Comparison of ENCODE assay signal across 23 cellular contexts in the genomic region with DNA sequence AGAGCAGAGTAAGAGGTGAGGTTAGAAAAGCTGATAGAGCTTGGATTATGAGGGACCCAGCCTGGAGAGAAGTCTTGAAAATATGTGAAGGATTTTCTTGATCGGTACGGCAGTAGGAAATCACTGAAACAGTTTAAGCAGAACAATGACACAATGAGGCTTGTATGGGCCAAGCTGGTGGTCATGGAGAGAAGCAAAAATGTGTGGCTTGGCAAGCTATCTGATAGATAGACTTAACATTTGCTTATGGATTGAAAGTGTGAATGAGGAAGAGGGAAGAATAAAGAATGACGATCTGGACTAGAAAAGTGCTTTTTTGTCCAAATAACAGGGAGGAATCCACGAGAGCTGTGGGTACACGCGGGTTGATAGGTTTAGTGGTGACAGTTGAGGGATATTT. TPM values are rescaled to one million over a fixed set of nuclear protein-coding genes. Genes with fewer than 3 reads are reported as not detected.
DNase-seq lines count a peak whose midpoint lies in the region; ATAC-seq and TF ChIP-seq lines count a peak whose summit lies in the region.
"Had no signal": no experiment of that assay in that cellular context is flagged by ENCODE, and none has a peak within 500 bp of the region (broad histone marks: within the 10 kb centered on the region; RNA-seq: fewer than 3 reads in every experiment).

No MANE protein-coding gene starts in this region.

- H4K20me1 ChIP-seq in GM23338 (replicated peaks; ENCODE audit: insufficient read depth) (no peaks in the 10 kb centered on the region), Karpas-422 (ENCODE audit: insufficient read depth, low read depth, low read length) (no peaks in the 10 kb centered on the region)
- H4K20me1 ChIP-seq: BLaER1 had no signal

- no peak for ATAC-seq in GM23338
- ATAC-seq in body of pancreas = no peak
- ATAC-seq in foreskin keratinocyte = no peak
- ATAC-seq in mucosa of descending colon = no peak
- ATAC-seq: CD8-positive, alpha-beta T cell; GM12878; Right ventricle myocardium inferior had no signal

- 47 to 49% methylated on average over 6 of the region's 6 CpGs for WGBS in body of pancreas, 2 donors

- H3K9me2 ChIP-seq in GM23338 (ENCODE audit: insufficient read depth) (no peaks in the 10 kb centered on the region), Karpas-422 (replicated peaks; ENCODE audit: insufficient read depth, low read length) (no peaks in the 10 kb centered on the region)

- no peaks in the 10 kb centered on the region for H3K9me3 Mint-ChIP-seq in GM23338
- H3K9me3 Mint-ChIP-seq: CD8-positive, alpha-beta T cell had no signal

- no peak for TF ChIP-seq CTCF in GM23338 (conservative IDR thresholded peaks at IDR 0.05; ENCODE audit: low read depth in 2 of 2)
- TF ChIP-seq CTCF in body of pancreas (IDR thresholded peaks at IDR 0.05) = no peak
- TF ChIP-seq CTCF in foreskin keratinocyte (conservative IDR thresholded peaks at IDR 0.05) = no peak
- TF ChIP-seq CTCF in mucosa of descending colon (IDR thresholded peaks at IDR 0.05) = no peak

- H3K27me3 ChIP-seq in GM23338 (ENCODE audit: insufficient read depth) = no peaks in the 10 kb centered on the region
- no peaks in the 10 kb centered on the region for H3K27me3 ChIP-seq in body of pancreas
- H3K27me3 ChIP-seq in foreskin keratinocyte = no peaks in the 10 kb centered on the region
- H3K27me3 ChIP-seq in Karpas-422 (ENCODE audit: low read length) = no peaks in the 10 kb centered on the region
- H3K27me3 ChIP-seq: BLaER1 had no signal

- no peaks in the 10 kb centered on the region for H3K27me3 Mint-ChIP-seq in GM23338 (ENCODE audit: insufficient read depth, low read depth, poor library complexity)

- no peaks in the 10 kb centered on the region for H3F3A ChIP-seq in GM23338 (replicated peaks; ENCODE audit: low read depth)

- H3K36me3 Mint-ChIP-seq in GM23338 (ENCODE audit: low read depth) = no peaks in the 10 kb centered on the region
- H3K36me3 Mint-ChIP-seq: CD8-positive, alpha-beta T cell had no signal

- H3K27ac Mint-ChIP-seq in GM23338 = no peak overlapping the region
- H3K27ac Mint-ChIP-seq: CD8-positive, alpha-beta T cell had no signal

- H3K27ac ChIP-seq in GM23338 (ENCODE audit: low read depth) (no peak overlapping the region), body of pancreas (peak overlapping the region in 3 of 4 donors; percentile 62 to 79 (median 78)), foreskin keratinocyte (no peak overlapping the region), Karpas-422 (ENCODE audit: low read length) (no peak overlapping the region)
- H3K27ac ChIP-seq: BLaER1 had no signal

- no peak overlapping the region for H3K4me3 ChIP-seq in GM23338
- H3K4me3 ChIP-seq in body of pancreas = no peak overlapping the region
- H3K4me3 ChIP-seq in mucosa of descending colon = no peak overlapping the region
- no peak overlapping the region for H3K4me3 ChIP-seq in Karpas-422 (ENCODE audit: low read length)
- H3K4me3 ChIP-seq: BLaER1, GM12878 had no signal

- H3K79me2 ChIP-seq in GM23338 (replicated peaks; ENCODE audit: insufficient read depth) = no peaks in the 10 kb centered on the region
- no peaks in the 10 kb centered on the region for H3K79me2 ChIP-seq in Karpas-422 (ENCODE audit: low read length)

- H3K4me1 ChIP-seq in GM23338 (ENCODE audit: insufficient read depth) = no peaks in the 10 kb centered on the region
- peaks cover 59% of the 10 kb centered on the region for H3K4me1 ChIP-seq in body of pancreas
- peaks cover 36% of the 10 kb centered on the region for H3K4me1 ChIP-seq in foreskin keratinocyte
- H3K4me1 ChIP-seq in mucosa of descending colon (ENCODE audit: low read depth) = no peaks in the 10 kb centered on the region
- H3K4me1 ChIP-seq in Karpas-422 (ENCODE audit: low read length) = peaks cover 17% of the 10 kb centered on the region

- H3K4me2 ChIP-seq in GM23338 (no peak overlapping the region), Karpas-422 (ENCODE audit: low read depth, low read length, poor library complexity, severe bottlenecking) (no peak overlapping the region)
- H3K4me2 ChIP-seq: BLaER1 had no signal

- intact Hi-C loops in body of pancreas (cut with DNase I) (no loop called here), mucosa of descending colon (cut with DNase I, micrococcal nuclease) (no loop called here)

- DNase-seq in AG08395 (ENCODE audit: low spot score) (peak; percentile 35), GM23338 (ENCODE audit: low spot score) (no peak), body of pancreas (no peak), fibroblast of peridontal ligament (ENCODE audit: extremely low read depth) (peak; percentile 77), foreskin keratinocyte (no peak), NCI-H510A treated with DMSO at 0.1 percent for 48 hours (lab: John Stamatoyannopoulos, UW) (no peak), mucosa of descending colon (no peak), Karpas-422 (no peak)
- DNase-seq: 8988T; Calu3; CD8-positive, alpha-beta T cell; GF-D8; KBM-7; NCI-H1048; NCI-H1436 treated with DMSO at 0.1 percent for 48 hours; NCI-H2029; NCI-H2171 treated with DMSO at 0.1 percent for 48 hours; NCI-H446; NK-92 treated with Interleukin-12 subunit alpha and Interleukin-12 subunit beta, amount 100 ng/mL, for 24 hours had no signal

- peaks cover under 1% of the 10 kb centered on the region; the same call in 2 of the 3 replicates for H3K4me1 Mint-ChIP-seq in GM23338

- TF ChIP-seq POLR2A in body of pancreas (IDR thresholded peaks at IDR 0.05) = no peak

- H3K36me3 ChIP-seq in GM23338 (ENCODE audit: insufficient read depth) (no peaks in the 10 kb centered on the region), body of pancreas (replicated peaks in 1 of 2; ENCODE audit: insufficient read depth in 1 of 2, low read depth in 2 of 2) (no peaks in the 10 kb centered on the region), mucosa of descending colon (ENCODE audit: low read depth) (no peaks in the 10 kb centered on the region), Karpas-422 (ENCODE audit: insufficient read depth, low read length) (no peaks in the 10 kb centered on the region)
- H3K36me3 ChIP-seq: BLaER1 had no signal

- H3K9me3 ChIP-seq in body of pancreas (no peaks in the 10 kb centered on the region), mucosa of descending colon (no peaks in the 10 kb centered on the region), Karpas-422 (ENCODE audit: low read length) (no peaks in the 10 kb centered on the region)
- H3K9me3 ChIP-seq: BLaER1 had no signal

- H2AFZ ChIP-seq in GM23338 (peak overlapping the region; percentile 78; the same call in 1 of the 2 replicates), Karpas-422 (ENCODE audit: low read length) (no peak overlapping the region)

- H3K4me3 Mint-ChIP-seq in GM23338 = no peak overlapping the region
- H3K4me3 Mint-ChIP-seq: CD8-positive, alpha-beta T cell had no signal

- no peak overlapping the region for H3K9ac ChIP-seq in Karpas-422 (ENCODE audit: low read length)
- H3K9ac ChIP-seq: BLaER1 had no signal

TF ChIP-seq in GM23338, 12 proteins besides CTCF, POLR2A, EP300 and RAD21 (continues in another document):
- no peak for TF ChIP-seq ZNF331 (CRISPR knock-in tag; IDR thresholded peaks at IDR 0.05; ENCODE audit: low read depth)
- TF ChIP-seq, protein P1, sequence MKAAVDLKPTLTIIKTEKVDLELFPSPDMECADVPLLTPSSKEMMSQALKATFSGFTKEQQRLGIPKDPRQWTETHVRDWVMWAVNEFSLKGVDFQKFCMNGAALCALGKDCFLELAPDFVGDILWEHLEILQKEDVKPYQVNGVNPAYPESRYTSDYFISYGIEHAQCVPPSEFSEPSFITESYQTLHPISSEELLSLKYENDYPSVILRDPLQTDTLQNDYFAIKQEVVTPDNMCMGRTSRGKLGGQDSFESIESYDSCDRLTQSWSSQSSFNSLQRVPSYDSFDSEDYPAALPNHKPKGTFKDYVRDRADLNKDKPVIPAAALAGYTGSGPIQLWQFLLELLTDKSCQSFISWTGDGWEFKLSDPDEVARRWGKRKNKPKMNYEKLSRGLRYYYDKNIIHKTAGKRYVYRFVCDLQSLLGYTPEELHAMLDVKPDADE (IDR thresholded peaks at IDR 0.05) = no peak

RNA-seq across cellular contexts. Expression of a gene that starts 15.4 kb away (rescaled TPM):
- 34.0 and 38.1 TPM in 2 replicates for total RNA-seq in GM23338 (2014; rRNA removed; shearing (Covaris generic))
- 7.3 and 9.3 TPM in 2 replicates for polyA plus RNA-seq in GM23338 (2016; fragmentation: Nextera tagmentation; extraction: Ambion mirVana)
- total RNA-seq in body of pancreas = 10 to 100 TPM; 11.5 to 13.0 TPM
- 25.1 and 27.6 TPM in 2 replicates for total RNA-seq in foreskin keratinocyte
- 6.7 and 8.3 TPM in 2 replicates for polyA plus RNA-seq in foreskin keratinocyte
- 10 to 100 TPM; 31.6 to 64.9 (median 34.6) TPM for total RNA-seq in mucosa of descending colon
- total RNA-seq in Karpas-422 (2014; rRNA removed; shearing (Covaris generic); ENCODE audit: low replicate concordance) = 18.2 and 38.3 TPM in 2 replicates

RNA-seq across cellular contexts. Expression of a gene that starts 57.7 kb away (rescaled TPM):
- not detected in 2 replicates for total RNA-seq in GM23338 (2014; rRNA removed; shearing (Covaris generic))
- not detected in 2 replicates for polyA plus RNA-seq in GM23338 (2016; fragmentation: Nextera tagmentation; extraction: Ambion mirVana)
- not detected for total RNA-seq in body of pancreas
- total RNA-seq in foreskin keratinocyte = not detected in 2 replicates
- not detected in 2 replicates for polyA plus RNA-seq in foreskin keratinocyte
- not detected for total RNA-seq in mucosa of descending colon
- 3.6 and 4.2 TPM in 2 replicates for total RNA-seq in Karpas-422 (2014; rRNA removed; shearing (Covaris generic); ENCODE audit: low replicate concordance)
- total RNA-seq: Calu3; CD8-positive, alpha-beta T cell; GM12878 had no signal
- polyA plus RNA-seq: AG04450 had no signal

Comparison
In these comparisons a context has a peak if more than half of its experiments do, and no peak if none do; other contexts are left out.
1. DNase-seq: peak in AG08395 (single experiment) and fibroblast of peridontal ligament (single experiment); none in GM23338 (single experiment), body of pancreas (0 of 4), foreskin keratinocyte (0 of 2), NCI-H510A treated with DMSO at 0.1 percent for 48 hours (single experiment), mucosa of descending colon (0 of 3) and Karpas-422 (single experiment).
2. H3K27ac ChIP-seq: peak in body of pancreas (3 of 4); none in GM23338 (single experiment), foreskin keratinocyte (single experiment) and Karpas-422 (single experiment).